ENCODE assay signal across 27 cellular contexts in the genomic region with DNA sequence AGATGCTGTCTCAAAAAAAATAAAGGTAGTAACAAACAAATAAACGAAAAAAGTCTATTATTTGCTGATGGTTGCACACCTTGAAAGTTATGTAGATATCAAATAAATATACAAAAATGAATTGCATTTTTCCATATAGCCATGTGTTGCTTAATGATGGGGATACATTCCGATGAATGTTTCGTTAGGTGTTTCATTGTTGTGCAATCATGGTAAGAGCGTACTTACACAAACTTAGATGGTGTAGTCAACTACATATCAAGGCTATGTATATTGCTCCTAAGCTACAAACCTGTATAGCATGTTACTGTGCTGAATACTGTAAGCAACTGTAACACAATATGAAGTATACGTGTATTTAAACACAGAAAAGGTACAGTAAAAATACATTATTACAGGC. TPM values are rescaled to one million over a fixed set of nuclear protein-coding genes. Genes with fewer than 3 reads are reported as not detected.
DNase-seq lines count a peak whose midpoint lies in the region; ATAC-seq, FAIRE-seq and TF ChIP-seq lines count a peak whose summit lies in the region.
"Had no signal": no experiment of that assay in that cellular context is flagged by ENCODE, and none has a peak within 500 bp of the region (broad histone marks: within the 10 kb centered on the region; RNA-seq: fewer than 3 reads in every experiment).

No MANE protein-coding gene starts in this region.

- no peaks in the 10 kb centered on the region for H3K9me1 ChIP-seq in K562 (ENCODE audit: control insufficient read depth, insufficient read depth, low read length)

- no peaks in the 10 kb centered on the region for H3K9me3 Mint-ChIP-seq in progenitor cell of endocrine pancreas (ENCODE audit: low read depth)
- H3K9me3 Mint-ChIP-seq: CD14-positive monocyte; CD4-positive, alpha-beta memory T cell; CD8-positive, alpha-beta memory T cell had no signal

- no peak overlapping the region for H3K9ac ChIP-seq in HepG2 (ENCODE audit: insufficient read depth, low read depth, low read length)
- H3K9ac ChIP-seq in K562 (ENCODE audit: insufficient read depth in 1 of 2, low read depth in 2 of 2, low read length in 2 of 2) = no peak overlapping the region
- H3K9ac ChIP-seq: BLaER1 had no signal

- no peaks in the 10 kb centered on the region for H3K4me1 Mint-ChIP-seq in progenitor cell of endocrine pancreas (ENCODE audit: low read depth)
- H3K4me1 Mint-ChIP-seq: CD14-positive monocyte had no signal

- TF ChIP-seq POLR2A in HepG2 (IDR thresholded peaks at IDR 0.05; ENCODE audit: insufficient read depth in 1 of 2, low read depth in 2 of 2, low read length in 2 of 2) (no peak), right lobe of liver (IDR thresholded peaks at IDR 0.05) (no peak), GM12891 (IDR thresholded peaks at IDR 0.05; ENCODE audit: low read depth, low read length) (no peak), K562 (conservative IDR thresholded peaks at IDR 0.05) (no peak)

- no peak overlapping the region for H3K27ac Mint-ChIP-seq in progenitor cell of endocrine pancreas
- H3K27ac Mint-ChIP-seq: CD4-positive, alpha-beta memory T cell; CD4-positive, CD25-positive, alpha-beta regulatory T cell had no signal

- TF ChIP-seq EP300 in HepG2 (IDR thresholded peaks at IDR 0.05; ENCODE audit: low read depth in 2 of 2, low read length in 2 of 2) = no peak
- TF ChIP-seq EP300 in HepG2 (CRISPR knock-in tag; IDR thresholded peaks at IDR 0.05; ENCODE audit: borderline replicate concordance) = no peak
- no peak for TF ChIP-seq EP300 in Ishikawa (IDR thresholded peaks at IDR 0.05; ENCODE audit: borderline replicate concordance)
- no peak for TF ChIP-seq EP300 in K562 (IDR thresholded peaks at IDR 0.05; ENCODE audit: low read length)

- TF ChIP-seq CTCF in HepG2 (CRISPR knock-in tag; IDR thresholded peaks at IDR 0.05) = no peak
- TF ChIP-seq CTCF in right lobe of liver (IDR thresholded peaks at IDR 0.05) = no peak
- no peak for TF ChIP-seq CTCF in K562 (IDR thresholded peaks at IDR 0.05 in 2 of 3, conservative IDR thresholded peaks at IDR 0.05 in 1 of 3; ENCODE audit: insufficient read depth in 2 of 3, low read depth in 1 of 3, low read length in 3 of 3)
- no peak for TF ChIP-seq CTCF in progenitor cell of endocrine pancreas (IDR thresholded peaks at IDR 0.05; ENCODE audit: unreplicated experiment)

- no peak for DNase-seq in HepG2 (ENCODE audit: low spot score)
- DNase-seq in right lobe of liver = no peak
- no peak for DNase-seq in GM12891 (ENCODE audit: insufficient read length, low spot score)
- no peak for DNase-seq in K562 (ENCODE audit: extremely low read depth in 1 of 4, low spot score in 3 of 4)
- no peak for DNase-seq in progenitor cell of endocrine pancreas (ENCODE audit: low spot score, unreplicated experiment)
- no peak for DNase-seq in activated gamma-delta T cell (lab: John Stamatoyannopoulos, UW)
- DNase-seq: 8988T; ACHN; BE2C; C1 segment of cervical spinal cord; CD4-positive, alpha-beta memory T cell; CD4-positive, CD25-positive, alpha-beta regulatory T cell; CD8-positive, alpha-beta memory T cell; COR-L47; DMS153; DMS53; DMS79; DND-41; EL; GDM1 had no signal

- no peak for FAIRE-seq in HepG2 (lab: Jason Lieb, UNC)
- peak; percentile 55 for FAIRE-seq in GM12891 (lab: Jason Lieb, UNC)
- FAIRE-seq in K562 (lab: Jason Lieb, UNC) = no peak
- FAIRE-seq: A204.1, GM12878, GM19239 had no signal

- no peak overlapping the region for H2AFZ ChIP-seq in HepG2 (ENCODE audit: low read length)
- no peak overlapping the region for H2AFZ ChIP-seq in K562 (ENCODE audit: low read depth, low read length)

- in situ Hi-C loops in HepG2 (cut with HindIII; ENCODE audit: extremely low pct_ligation_motif_present, low pct_unique_long_range_greater_than_20kb) = no loop called here
- in situ Hi-C loops in K562 (cut with MboI) = no loop called here

- no peaks in the 10 kb centered on the region for H3K4me1 ChIP-seq in HepG2 (ENCODE audit: insufficient read depth, low read length)
- peaks cover 0 to 4% (median 0%) of the 10 kb centered on the region in 4 donors for H3K4me1 ChIP-seq in right lobe of liver
- H3K4me1 ChIP-seq in K562 (replicated peaks in 1 of 2; ENCODE audit: control insufficient read depth in 2 of 2, insufficient read depth in 2 of 2, low read length in 2 of 2) = no peaks in the 10 kb centered on the region
- H3K4me1 ChIP-seq: BE2C, BLaER1 had no signal

- H3K4me3 Mint-ChIP-seq in progenitor cell of endocrine pancreas (ENCODE audit: low read depth) = no peak overlapping the region
- H3K4me3 Mint-ChIP-seq: CD14-positive monocyte; CD4-positive, alpha-beta memory T cell; CD4-positive, CD25-positive, alpha-beta regulatory T cell; CD8-positive, alpha-beta memory T cell had no signal

- H3K9me3 ChIP-seq in HepG2 (ENCODE audit: low read length) (no peaks in the 10 kb centered on the region), right lobe of liver (no peaks in the 10 kb centered on the region), K562 (replicated peaks; ENCODE audit: control insufficient read depth, insufficient read depth, low read depth, low read length) (no peaks in the 10 kb centered on the region)
- H3K9me3 ChIP-seq: BE2C, BLaER1 had no signal

- H3K27me3 ChIP-seq in HepG2 (ENCODE audit: control insufficient read depth in 1 of 2, insufficient read depth in 2 of 2, low read length in 2 of 2) = no peaks in the 10 kb centered on the region
- H3K27me3 ChIP-seq in right lobe of liver = no peaks in the 10 kb centered on the region
- no peaks in the 10 kb centered on the region for H3K27me3 ChIP-seq in K562 (ENCODE audit: control insufficient read depth in 2 of 2, insufficient read depth in 2 of 2, low read length in 2 of 2)
- H3K27me3 ChIP-seq: BE2C, BLaER1 had no signal

- peaks cover 20 to 92% of the 10 kb centered on the region in 2 experiments for H3K36me3 ChIP-seq in HepG2 (replicated peaks in 1 of 2; ENCODE audit: control insufficient read depth in 1 of 2, insufficient read depth in 2 of 2, low read length in 2 of 2)
- H3K36me3 ChIP-seq in right lobe of liver = peaks cover 7 to 91% (median 29%) of the 10 kb centered on the region in 4 donors
- peaks cover 98% of the 10 kb centered on the region for H3K36me3 ChIP-seq in K562 (ENCODE audit: control insufficient read depth, insufficient read depth, low read length)

- no peak overlapping the region for H3K4me3 ChIP-seq in HepG2 (replicated peaks in 1 of 3; ENCODE audit: insufficient read depth in 1 of 3, low read depth in 2 of 3, low read length in 3 of 3)
- H3K4me3 ChIP-seq in right lobe of liver = no peak overlapping the region
- H3K4me3 ChIP-seq in K562 = no peak overlapping the region
- H3K4me3 ChIP-seq: BLaER1, GM12878 had no signal

- BruUV-seq in HepG2 (replicated peaks; lab: Mats Ljungman, UMichigan) (no TSS peak), K562 (replicated peaks; lab: Mats Ljungman, UMichigan) (no TSS peak)

- no peaks in the 10 kb centered on the region for H3K79me2 ChIP-seq in HepG2 (ENCODE audit: insufficient read depth, low read length)
- H3K79me2 ChIP-seq in K562 (ENCODE audit: control insufficient read depth, insufficient read depth, low read length) = no peaks in the 10 kb centered on the region; the same call in 2 of the 3 replicates

- intact Hi-C loops in HepG2 (cut with micrococcal nuclease; ENCODE audit: unreplicated experiment) (no loop called here), right lobe of liver (cut with DNase I) (no loop called here), K562 (cut with micrococcal nuclease) (no loop called here)

- 93% methylated on average over 5 of the region's 5 CpGs for WGBS in HepG2 (ENCODE audit: low lambda C conversion rate)
- 95% methylated on average over 4 of the region's 5 CpGs for WGBS in right lobe of liver (ENCODE audit: insufficient coverage, low coverage, low lambda C conversion rate, missing lambda C conversion rate)
- 90% methylated on average over 5 of the region's 5 CpGs for WGBS in K562 (ENCODE audit: insufficient coverage, low coverage, missing lambda C conversion rate)

- TF ChIP-seq RAD21 in HepG2 (CRISPR knock-in tag; IDR thresholded peaks at IDR 0.05) = no peak
- TF ChIP-seq RAD21 in Ishikawa (IDR thresholded peaks at IDR 0.05; ENCODE audit: low read depth) = no peak
- TF ChIP-seq RAD21 in K562 (CRISPR knock-in tag; conservative IDR thresholded peaks at IDR 0.05 in 1 of 2, IDR thresholded peaks at IDR 0.05 in 1 of 2) = no peak

- ATAC-seq in HepG2 = no peak
- no peak for ATAC-seq in right lobe of liver
- ATAC-seq in K562 = no peak
- no peak for ATAC-seq in GM21619 (IDR thresholded peaks at IDR 0.05; ENCODE audit: unreplicated experiment)
- ATAC-seq: GM12878 had no signal

- H3K27me3 Mint-ChIP-seq in progenitor cell of endocrine pancreas = no peaks in the 10 kb centered on the region
- H3K27me3 Mint-ChIP-seq: CD4-positive, alpha-beta memory T cell; CD4-positive, CD25-positive, alpha-beta regulatory T cell; CD8-positive, alpha-beta memory T cell had no signal

- H3K27ac ChIP-seq in HepG2 (ENCODE audit: extremely low read length, insufficient read depth, low read length) (no peak overlapping the region), right lobe of liver (no peak overlapping the region), K562 (ENCODE audit: extremely low read depth, low read depth, low read length) (no peak overlapping the region)
- H3K27ac ChIP-seq: BLaER1 had no signal

- peaks cover 3% of the 10 kb centered on the region; the same call in 1 of the 2 replicates for H4K20me1 ChIP-seq in HepG2 (ENCODE audit: insufficient read depth, low read length)
- no peaks in the 10 kb centered on the region for H4K20me1 ChIP-seq in K562 (replicated peaks; ENCODE audit: control insufficient read depth, insufficient read depth, low read length)

- POLR2A ChIA-PET in HepG2 (lab: Yijun Ruan, JAX) (no interaction called here), K562 (lab: Yijun Ruan, JAX) (interaction anchor here (0.6 to 1.3 kb wide), 4 partner anchors 12 to 55 kb away, joined by 3 to 5 read pairs (median 4); no protein-coding TSS in a partner anchor)

- peaks cover 45% of the 10 kb centered on the region for H3K36me3 Mint-ChIP-seq in progenitor cell of endocrine pancreas (ENCODE audit: insufficient read depth)

- CTCF ChIA-PET in HepG2 (lab: Yijun Ruan, JAX; ENCODE audit: low intra/inter-chr PET ratio, low total read pairs) = no interaction called here
- CTCF ChIA-PET in K562 (lab: Yijun Ruan, JAX; ENCODE audit: low intra/inter-chr PET ratio) = no interaction called here

- H3K4me2 ChIP-seq in HepG2 (ENCODE audit: low read depth, low read length) = no peak overlapping the region
- no peak overlapping the region for H3K4me2 ChIP-seq in K562 (ENCODE audit: insufficient read depth, low read length)
- H3K4me2 ChIP-seq: BLaER1 had no signal

RNA-seq across cellular contexts. Expression of a gene that starts 34.4 kb away (rescaled TPM):
- total RNA-seq in HepG2 (2016; rRNA removed; fragmentation: Illumina TruSeq; extraction: Trizol) = 45.9 and 73.9 TPM in 2 replicates
- total RNA-seq in HepG2 (2016; cell fraction: cytosol; rRNA removed; fragmentation: Illumina TruSeq; extraction: Trizol; ENCODE audit: low read depth) = 6.0 and 6.6 TPM in 2 replicates
- total RNA-seq in HepG2 (2016; cell fraction: insoluble cytoplasmic fraction; rRNA removed; fragmentation: Illumina TruSeq; extraction: Trizol) = 39.2 and 70.8 TPM in 2 replicates
- 12.2 and 12.4 TPM in 2 replicates for total RNA-seq in HepG2 (2016; cell fraction: membrane; rRNA removed; fragmentation: Illumina TruSeq; extraction: Trizol)
- 61.4 and 62.6 TPM in 2 replicates for total RNA-seq in HepG2 (2016; cell fraction: nucleus; rRNA removed; fragmentation: Illumina TruSeq; extraction: Trizol)
- 14.8 and 16.6 TPM in 2 replicates for polyA plus RNA-seq in HepG2 (2011; rRNA removed)
- polyA plus RNA-seq in HepG2 (2011; cell fraction: cytosol; rRNA removed) = 5.6 and 9.1 TPM in 2 replicates
- 20.3 and 21.2 TPM in 2 replicates for polyA plus RNA-seq in HepG2 (2011; cell fraction: nucleus; rRNA removed)
- polyA plus RNA-seq in HepG2 (2012) = 21.1 and 24.2 TPM in 2 replicates
- 0.44 and 1.6 TPM in 2 replicates for polyA plus RNA-seq in HepG2 (2016; cell fraction: cytosol; fragmentation: Illumina TruSeq; extraction: Trizol; ENCODE audit: low read depth)
- 45.8 and 51.8 TPM in 2 replicates for polyA plus RNA-seq in HepG2 (2016; cell fraction: insoluble cytoplasmic fraction; fragmentation: Illumina TruSeq; extraction: Trizol; ENCODE audit: low read depth)
- 2.9 and 3.1 TPM in 2 replicates for polyA plus RNA-seq in HepG2 (2016; cell fraction: membrane; fragmentation: Illumina TruSeq; extraction: Trizol; ENCODE audit: low read depth)
- 80.7 and 89.7 TPM in 2 replicates for polyA plus RNA-seq in HepG2 (2016; cell fraction: nucleus; fragmentation: Illumina TruSeq; extraction: Trizol; ENCODE audit: insufficient read depth, low read depth)
- polyA minus RNA-seq in HepG2 (2011; rRNA and poly(A)+ RNA removed; ENCODE audit: low replicate concordance) = 21.5 and 44.5 TPM in 2 replicates
- 33.4 and 40.7 TPM in 2 replicates for polyA minus RNA-seq in HepG2 (2011; cell fraction: cytosol; rRNA and poly(A)+ RNA removed)
- 95.8 and 98.5 TPM in 2 replicates for polyA minus RNA-seq in HepG2 (2011; cell fraction: nucleus; rRNA and poly(A)+ RNA removed)
- 10 to 100 TPM; 10.3 to 23.4 (median 14.9) TPM for total RNA-seq in right lobe of liver
- 11.4 TPM for polyA plus RNA-seq in GM12891 (2012; ENCODE audit: low read depth, missing spikeins)
- total RNA-seq in K562 (2011; cell fraction: chromatin; rRNA removed; ENCODE audit: low replicate concordance) = 56.4 and 208 TPM in 2 replicates
- 25.7 and 46.8 TPM in 2 replicates for total RNA-seq in K562 (2011; cell fraction: nucleolus; rRNA removed)
- total RNA-seq in K562 (2011; cell fraction: nucleoplasm; rRNA removed) = 71.2 and 79.8 TPM in 2 replicates
- 46.2 and 49.6 TPM in 2 replicates for total RNA-seq in K562 (2014; rRNA removed)
- 97.4 and 99.7 TPM in 2 replicates for total RNA-seq in K562 (2014; rRNA removed; fragmentation: Illumina TruSeq; extraction: Trizol)
- total RNA-seq in K562 (2015; rRNA removed; fragmentation: Illumina TruSeq; extraction: Trizol) = 92.6 and 102 TPM in 2 replicates
- 62.6 and 69.8 TPM in 2 replicates for total RNA-seq in K562 (2021)
- 31.2 and 47.6 TPM in 2 replicates for polyA plus RNA-seq in K562 (2011; rRNA removed)
- polyA plus RNA-seq in K562 (2011; cell fraction: cytosol; rRNA removed) = 9.3 and 16.0 TPM in 2 replicates
- polyA plus RNA-seq in K562 (2011; cell fraction: nucleus; rRNA removed) = 37.7 and 54.5 TPM in 2 replicates
- polyA plus RNA-seq in K562 (2012) = 27.4 and 31.3 TPM in 2 replicates
- 69.0 and 88.0 TPM in 2 replicates for polyA plus RNA-seq in K562 (2014; fragmentation: Illumina TruSeq; extraction: Trizol)
- polyA plus RNA-seq in K562 (2014; fragmentation: Nextera tagmentation; extraction: Ambion mirVana) = 10 to 100 TPM in 1 of 2 experiments, 1 to 10 TPM in 1; 9.4 to 15.4 TPM
- polyA plus RNA-seq in K562 (2014; rRNA removed) = 44.6 and 46.1 TPM in 2 replicates
- 132 and 152 TPM in 2 replicates for polyA minus RNA-seq in K562 (2011; rRNA and poly(A)+ RNA removed)
- 40.0 and 55.9 TPM in 2 replicates for polyA minus RNA-seq in K562 (2011; cell fraction: cytosol; rRNA and poly(A)+ RNA removed)
- polyA minus RNA-seq in K562 (2011; cell fraction: nucleus; rRNA and poly(A)+ RNA removed) = 68.8 and 102 TPM in 2 replicates
- 38.2 and 42.8 TPM in 2 replicates for total RNA-seq in progenitor cell of endocrine pancreas
